ENCODE assay signal across 18 cellular contexts in the genomic region with DNA sequence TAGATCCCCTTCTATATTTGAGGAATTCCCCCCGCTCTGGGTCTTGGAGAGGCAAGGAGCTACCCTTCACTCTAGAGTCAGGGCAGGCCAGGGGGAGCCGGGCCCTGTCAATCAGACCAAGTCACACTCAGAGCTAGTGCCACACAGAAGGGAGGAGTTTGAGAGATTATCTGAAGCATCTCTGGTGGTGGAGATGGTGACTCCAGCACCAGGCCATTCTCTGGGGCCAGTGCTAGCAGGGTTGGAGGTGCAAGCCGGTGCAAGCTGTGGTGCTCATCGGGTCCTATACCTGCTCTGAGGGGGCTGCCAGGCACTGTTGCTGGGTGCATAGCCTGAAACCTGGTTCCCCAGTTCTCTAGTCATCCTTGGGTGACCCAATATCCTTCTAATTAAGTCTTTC.
DNase-seq lines count a peak whose midpoint lies in the region; ATAC-seq and TF ChIP-seq lines count a peak whose summit lies in the region.
"Had no signal": no experiment of that assay in that cellular context is flagged by ENCODE, and none has a peak within 500 bp of the region (broad histone marks: within the 10 kb centered on the region; RNA-seq: fewer than 3 reads in every experiment).

No MANE protein-coding gene starts in this region.

- no peaks in the 10 kb centered on the region for H3K79me2 ChIP-seq in HCT116 (ENCODE audit: insufficient read depth, low read length)

- peaks cover 0 to 4% of the 10 kb centered on the region in 2 experiments; a peak in 1 of 4 replicates for H3K9me3 ChIP-seq in HCT116 (ENCODE audit: control insufficient read depth in 1 of 2, insufficient read depth in 1 of 2, low read depth in 1 of 2, low read length in 2 of 2)
- peaks cover 0 to 16% (median 7%) of the 10 kb centered on the region in 8 donors for H3K9me3 ChIP-seq in spleen

- RAD21 ChIA-PET in HCT116 (lab: Charles Lee; ENCODE audit: low non-redundant PET in 1 of 2, low total read pairs in 2 of 2, uncharacterized antibody in 2 of 2, unreplicated experiment in 2 of 2): no interaction called here

- H3K27ac ChIP-seq in HCT116 (ENCODE audit: low read depth, low read length) (no peak overlapping the region), spleen (no peak overlapping the region)
- H3K27ac ChIP-seq: C4-2B, HL-60 had no signal

- no peaks in the 10 kb centered on the region for H3K4me1 ChIP-seq in HCT116 (ENCODE audit: control insufficient read depth in 1 of 2, insufficient read depth in 2 of 2, low read length in 2 of 2)
- H3K4me1 ChIP-seq in spleen: no peaks in the 10 kb centered on the region
- H3K4me1 ChIP-seq: Caco-2 had no signal

- no peak overlapping the region for H2AFZ ChIP-seq in HCT116 (ENCODE audit: low read depth, low read length, poor library complexity, severe bottlenecking)

- H3K4me1 Mint-ChIP-seq in immature natural killer cell: peaks cover 16 to 21% of the 10 kb centered on the region in 2 donors
- H3K4me1 Mint-ChIP-seq: IgD-negative memory B cell had no signal

- no peak overlapping the region for H3K4me3 Mint-ChIP-seq in immature natural killer cell
- H3K4me3 Mint-ChIP-seq: CD4-positive, alpha-beta T cell; H9; IgD-negative memory B cell had no signal

- H3K4me3 ChIP-seq in HCT116 (replicated peaks in 1 of 2; ENCODE audit: low read depth in 1 of 2, low read length in 2 of 2): no peak overlapping the region
- no peak overlapping the region for H3K4me3 ChIP-seq in spleen

- no peaks in the 10 kb centered on the region for H3K9me2 ChIP-seq in HCT116 (ENCODE audit: insufficient read depth)

- H3K27me3 ChIP-seq in HCT116 (ENCODE audit: insufficient read depth, low read length) (peaks cover 4% of the 10 kb centered on the region; the same call in 1 of the 2 replicates), spleen (replicated peaks in 1 of 7) (peaks cover 0 to 4% (median 0%) of the 10 kb centered on the region in 7 donors)

- CTCF ChIA-PET in HCT116 (lab: Charles Lee) (no interaction called here), HEK293T (lab: Yijun Ruan, JAX) (no interaction called here)

- no peak for TF ChIP-seq POLR2A in HCT116 (IDR thresholded peaks at IDR 0.05; ENCODE audit: borderline replicate concordance, extremely low read depth, insufficient read depth, insufficient read length)
- no peak for TF ChIP-seq POLR2A in spleen (IDR thresholded peaks at IDR 0.05)

- WGBS in spleen, 5 donors: 94 to 98% (median 96%) methylated on average over 4 of the region's 4 CpGs

- H3K27ac Mint-ChIP-seq in immature natural killer cell: peak overlapping the region in 4 of 6 donors; percentile 18 to 90 (median 66)
- H3K27ac Mint-ChIP-seq: CD4-positive, alpha-beta T cell; IgD-negative memory B cell had no signal

- peaks cover 0 to 10% (median 4%) of the 10 kb centered on the region in 6 donors for H3K9me3 Mint-ChIP-seq in immature natural killer cell

- POLR2A ChIA-PET in HCT116 (lab: Charles Lee): no interaction called here
- POLR2A ChIA-PET in HEK293T (lab: Yijun Ruan, JAX): no interaction called here

- TF ChIP-seq CTCF in HCT116 (IDR thresholded peaks at IDR 0.05 in 2 of 3, conservative IDR thresholded peaks at IDR 0.05 in 1 of 3; ENCODE audit: borderline replicate concordance in 1 of 3, insufficient read depth in 1 of 3, low read depth in 2 of 3, low read length in 2 of 3) (no peak), spleen (IDR thresholded peaks at IDR 0.05 in 8 of 11, conservative IDR thresholded peaks at IDR 0.05 in 3 of 11) (no peak)

- H3K4me2 ChIP-seq in HCT116 (ENCODE audit: low read length): no peak overlapping the region

- no peaks in the 10 kb centered on the region for H3K36me3 ChIP-seq in HCT116 (ENCODE audit: control insufficient read depth in 1 of 2, insufficient read depth in 2 of 2, low read length in 2 of 2)
- H3K36me3 ChIP-seq in spleen: no peaks in the 10 kb centered on the region

- TF ChIP-seq RAD21 in HCT116 (IDR thresholded peaks at IDR 0.05; ENCODE audit: low read depth): no peak

- intact Hi-C loops in HCT116 (cut with micrococcal nuclease) (no loop called here), spleen (cut with DNase I; ENCODE audit: low total_unique reads) (no loop called here)

- ATAC-seq in HCT116 (0 out of 2 replicates have a peak, but pooled peaks have one; percentile 25), GM21390 (IDR thresholded peaks at IDR 0.05; ENCODE audit: unreplicated experiment) (no peak)

- DNase-seq in HCT116 (ENCODE audit: low read depth, low spot score) (no peak), HEK293T (ENCODE audit: extremely low spot score) (no peak), immature natural killer cell (no peak), spleen (peak; percentile 49), AG08395 (ENCODE audit: low spot score) (no peak)
- DNase-seq: ACHN; AML-193; Caco-2; CD4-positive, alpha-beta T cell; DMS153; DMS79; GF-D8; H9; KBM-7 had no signal

- peaks cover 6 to 9% (median 9%) of the 10 kb centered on the region in 3 donors for H3K27me3 Mint-ChIP-seq in immature natural killer cell (ENCODE audit: low read depth in 3 of 3)

- no peak overlapping the region for H3K9ac ChIP-seq in HCT116 (ENCODE audit: low read length)

- BruUV-seq in HCT116 (replicated peaks; lab: Mats Ljungman, UMichigan): no TSS peak

- peaks cover 0 to 4% (median 0%) of the 10 kb centered on the region in 3 donors for H3K36me3 Mint-ChIP-seq in immature natural killer cell

- H4K20me1 ChIP-seq in HCT116 (ENCODE audit: insufficient read depth): no peaks in the 10 kb centered on the region

TF ChIP-seq in HCT116, 20 proteins besides CTCF, POLR2A, EP300 and RAD21:
- no peak for TF ChIP-seq YY1 (IDR thresholded peaks at IDR 0.05; ENCODE audit: extremely low read depth, insufficient replicate concordance, low read depth, low read length)
- no peak for TF ChIP-seq EZH2 (IDR thresholded peaks at IDR 0.05)
- TF ChIP-seq ATF3 (IDR thresholded peaks at IDR 0.05): no peak
- TF ChIP-seq, protein P1, sequence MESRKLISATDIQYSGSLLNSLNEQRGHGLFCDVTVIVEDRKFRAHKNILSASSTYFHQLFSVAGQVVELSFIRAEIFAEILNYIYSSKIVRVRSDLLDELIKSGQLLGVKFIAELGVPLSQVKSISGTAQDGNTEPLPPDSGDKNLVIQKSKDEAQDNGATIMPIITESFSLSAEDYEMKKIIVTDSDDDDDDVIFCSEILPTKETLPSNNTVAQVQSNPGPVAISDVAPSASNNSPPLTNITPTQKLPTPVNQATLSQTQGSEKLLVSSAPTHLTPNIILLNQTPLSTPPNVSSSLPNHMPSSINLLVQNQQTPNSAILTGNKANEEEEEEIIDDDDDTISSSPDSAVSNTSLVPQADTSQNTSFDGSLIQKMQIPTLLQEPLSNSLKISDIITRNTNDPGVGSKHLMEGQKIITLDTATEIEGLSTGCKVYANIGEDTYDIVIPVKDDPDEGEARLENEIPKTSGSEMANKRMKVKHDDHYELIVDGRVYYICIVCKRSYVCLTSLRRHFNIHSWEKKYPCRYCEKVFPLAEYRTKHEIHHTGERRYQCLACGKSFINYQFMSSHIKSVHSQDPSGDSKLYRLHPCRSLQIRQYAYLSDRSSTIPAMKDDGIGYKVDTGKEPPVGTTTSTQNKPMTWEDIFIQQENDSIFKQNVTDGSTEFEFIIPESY (IDR thresholded peaks at IDR 0.05; ENCODE audit: extremely low read depth, insufficient replicate concordance, low read length): no peak
- no peak for TF ChIP-seq TCF7L2 (IDR thresholded peaks at IDR 0.05; ENCODE audit: borderline replicate concordance, extremely low read depth, insufficient read depth, insufficient read length)
- TF ChIP-seq POLR2AphosphoS5 (IDR thresholded peaks at IDR 0.05; ENCODE audit: low read depth, low read length): no peak
- TF ChIP-seq SP1 (IDR thresholded peaks at IDR 0.05; ENCODE audit: low read depth): no peak
- TF ChIP-seq, protein P2, sequence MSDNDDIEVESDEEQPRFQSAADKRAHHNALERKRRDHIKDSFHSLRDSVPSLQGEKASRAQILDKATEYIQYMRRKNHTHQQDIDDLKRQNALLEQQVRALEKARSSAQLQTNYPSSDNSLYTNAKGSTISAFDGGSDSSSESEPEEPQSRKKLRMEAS (IDR thresholded peaks at IDR 0.05): no peak
TF ChIP-seq in HCT116: peak in this region for 0.

TF ChIP-seq in HEK293T, 16 proteins besides CTCF, POLR2A, EP300 and RAD21:
- no peak for TF ChIP-seq SP1 (IDR thresholded peaks at IDR 0.05)
- TF ChIP-seq, protein P3, sequence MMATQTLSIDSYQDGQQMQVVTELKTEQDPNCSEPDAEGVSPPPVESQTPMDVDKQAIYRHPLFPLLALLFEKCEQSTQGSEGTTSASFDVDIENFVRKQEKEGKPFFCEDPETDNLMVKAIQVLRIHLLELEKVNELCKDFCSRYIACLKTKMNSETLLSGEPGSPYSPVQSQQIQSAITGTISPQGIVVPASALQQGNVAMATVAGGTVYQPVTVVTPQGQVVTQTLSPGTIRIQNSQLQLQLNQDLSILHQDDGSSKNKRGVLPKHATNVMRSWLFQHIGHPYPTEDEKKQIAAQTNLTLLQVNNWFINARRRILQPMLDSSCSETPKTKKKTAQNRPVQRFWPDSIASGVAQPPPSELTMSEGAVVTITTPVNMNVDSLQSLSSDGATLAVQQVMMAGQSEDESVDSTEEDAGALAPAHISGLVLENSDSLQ (IDR thresholded peaks at IDR 0.05): 0 out of 2 replicates have a peak, but pooled peaks have one; percentile 29
